In genomic region chr5:168608821-168609220, GRCh38 we compare ENCODE assay signal across 29 cellular contexts. TPM values are rescaled to one million over a fixed set of nuclear protein-coding genes. Genes with fewer than 3 reads are reported as not detected.
A peak's percentile ranks its signal among the peaks of the same experiment; 100 is the strongest.
DNase-seq lines count a peak whose midpoint lies in the region; ATAC-seq, FAIRE-seq and TF ChIP-seq lines count a peak whose summit lies in the region.
"Had no signal": no experiment of that assay in that cellular context is flagged by ENCODE, and none has a peak within 500 bp of the region (broad histone marks: within the 10 kb centered on the region; RNA-seq: fewer than 3 reads in every experiment).

No MANE protein-coding gene starts in this region.

- H2AFZ ChIP-seq in HepG2 (ENCODE audit: low read length), result no peak overlapping the region
- H2AFZ ChIP-seq: GM23338 had no signal

- peaks cover 26% of the 10 kb centered on the region for H3K4me1 Mint-ChIP-seq in activated T-helper 17 cell treated with anti-CD3 and anti-CD28 coated beads, Interleukin-2, amount 50 U/mL, for 72 hours
- H3K4me1 Mint-ChIP-seq: GM23338 had no signal

- no peaks in the 10 kb centered on the region for H3K36me3 Mint-ChIP-seq in activated T-helper 17 cell treated with anti-CD3 and anti-CD28 coated beads, Interleukin-2, amount 50 U/mL, for 72 hours (ENCODE audit: low read depth)
- H3K36me3 Mint-ChIP-seq: CD4-positive, alpha-beta memory T cell; IgD-negative memory B cell had no signal

- no peak for FAIRE-seq in HepG2 (lab: Jason Lieb, UNC)
- FAIRE-seq: A549, GM12878 had no signal

- TF ChIP-seq CTCF in HepG2 (CRISPR knock-in tag; IDR thresholded peaks at IDR 0.05) (no peak), right lobe of liver (IDR thresholded peaks at IDR 0.05) (no peak), fibroblast of the aortic adventitia (IDR thresholded peaks at IDR 0.05; ENCODE audit: insufficient read depth, low read length) (peak; percentile 12)

- CTCF ChIA-PET in HepG2 (lab: Yijun Ruan, JAX; ENCODE audit: low intra/inter-chr PET ratio, low total read pairs), result no interaction called here

- TF ChIP-seq RAD21 in HepG2 (CRISPR knock-in tag; IDR thresholded peaks at IDR 0.05), result no peak

- H3K9me3 Mint-ChIP-seq in activated T-helper 17 cell treated with anti-CD3 and anti-CD28 coated beads, Interleukin-2, amount 50 U/mL, for 72 hours, result no peaks in the 10 kb centered on the region
- H3K9me3 Mint-ChIP-seq: CD4-positive, alpha-beta memory T cell; GM23338; HFFc6 had no signal

- in situ Hi-C loops in HepG2 (cut with HindIII; ENCODE audit: extremely low pct_ligation_motif_present, low pct_unique_long_range_greater_than_20kb), result no loop called here

- DNase-seq in HepG2 (ENCODE audit: low spot score), result no peak
- no peak for DNase-seq in right lobe of liver
- DNase-seq in fibroblast of the aortic adventitia (ENCODE audit: low read depth), result no peak
- DNase-seq in HPDE6-E6E7 (ENCODE audit: extremely low spot score), result no peak
- DNase-seq in middle frontal gyrus (ENCODE audit: extremely low spot score, low spot score), result no peak
- DNase-seq: AML-193; CD4-positive, alpha-beta memory T cell; COR-L47; EL; GDM1; HFFc6; NCI-H1092; NCI-H1417 treated with DMSO at 0.1 percent for 48 hours; NCI-H1694 treated with DMSO at 0.1 percent for 48 hours; NCI-H2081; NCI-H2171 treated with DMSO at 0.1 percent for 48 hours; NCI-H345; NCI-H510A treated with DMSO at 0.1 percent for 48 hours; NCI-H748 treated with DMSO at 0.1 percent for 48 hours had no signal

- no peaks in the 10 kb centered on the region for H3K9me3 ChIP-seq in HepG2 (ENCODE audit: low read length)
- H3K9me3 ChIP-seq in right lobe of liver, result no peaks in the 10 kb centered on the region
- H3K9me3 ChIP-seq: A549; BLaER1 treated with 17β-estradiol and CSF1 and Interleukin-3, amounts not matched to agents 10 nM and 100 nM; HAP-1; SJSA1 had no signal

- no peak overlapping the region for H3K9ac ChIP-seq in HepG2 (ENCODE audit: insufficient read depth, low read depth, low read length)
- H3K9ac ChIP-seq: BLaER1 treated with 17β-estradiol and CSF1 and Interleukin-3, amounts not matched to agents 10 nM and 100 nM had no signal

- ATAC-seq in HepG2 (0 out of 3 replicates have a peak, but pooled peaks have one; percentile 27), right lobe of liver (no peak), GM18907 (IDR thresholded peaks at IDR 0.05; ENCODE audit: unreplicated experiment) (no peak)
- no peak for ATAC-seq in activated T-helper 17 cell treated with anti-CD3 and anti-CD28 coated beads, Interleukin-2, amount 50 U/mL, for 72 hours (replicated peaks)
- ATAC-seq: GM23338, Right ventricle myocardium inferior had no signal

- H3K27me3 ChIP-seq in HepG2 (ENCODE audit: control insufficient read depth in 1 of 2, insufficient read depth in 2 of 2, low read length in 2 of 2), result no peaks in the 10 kb centered on the region
- no peaks in the 10 kb centered on the region for H3K27me3 ChIP-seq in right lobe of liver
- H3K27me3 ChIP-seq: BLaER1 treated with 17β-estradiol and CSF1 and Interleukin-3, amounts not matched to agents 10 nM and 100 nM; SJSA1 had no signal

- TF ChIP-seq EP300 in HepG2 (IDR thresholded peaks at IDR 0.05; ENCODE audit: low read depth in 2 of 2, low read length in 2 of 2) (no peak), HepG2 (CRISPR knock-in tag; IDR thresholded peaks at IDR 0.05; ENCODE audit: borderline replicate concordance) (no peak)

- WGBS in HepG2 (ENCODE audit: low lambda C conversion rate), result 60% methylated on average over 2 of the region's 2 CpGs
- 77% methylated on average over 2 of the region's 2 CpGs for WGBS in right lobe of liver (ENCODE audit: insufficient coverage, low coverage, low lambda C conversion rate, missing lambda C conversion rate)

- H3K36me3 ChIP-seq in HepG2 (replicated peaks in 1 of 2; ENCODE audit: control insufficient read depth in 1 of 2, insufficient read depth in 2 of 2, low read length in 2 of 2) (no peaks in the 10 kb centered on the region), right lobe of liver (no peaks in the 10 kb centered on the region)
- H3K36me3 ChIP-seq: BLaER1 treated with 17β-estradiol and CSF1 and Interleukin-3, amounts not matched to agents 10 nM and 100 nM; HAP-1; SJSA1 had no signal

- no peak for TF ChIP-seq POLR2A in HepG2 (IDR thresholded peaks at IDR 0.05; ENCODE audit: insufficient read depth in 1 of 2, low read depth in 2 of 2, low read length in 2 of 2)
- no peak for TF ChIP-seq POLR2A in right lobe of liver (IDR thresholded peaks at IDR 0.05)

- H3K4me3 Mint-ChIP-seq in activated T-helper 17 cell treated with anti-CD3 and anti-CD28 coated beads, Interleukin-2, amount 50 U/mL, for 72 hours, result no peak overlapping the region
- H3K4me3 Mint-ChIP-seq: CD4-positive, alpha-beta memory T cell; GM23338; HFFc6; IgD-negative memory B cell had no signal

- no peaks in the 10 kb centered on the region for H3K79me2 ChIP-seq in HepG2 (ENCODE audit: insufficient read depth, low read length)

- no peak overlapping the region for H3K4me3 ChIP-seq in HepG2 (replicated peaks in 1 of 3; ENCODE audit: insufficient read depth in 1 of 3, low read depth in 2 of 3, low read length in 3 of 3)
- no peak overlapping the region for H3K4me3 ChIP-seq in right lobe of liver
- H3K4me3 ChIP-seq in fibroblast of the aortic adventitia (ENCODE audit: low read depth, low read length), result no peak overlapping the region
- H3K4me3 ChIP-seq: A549; BLaER1 treated with 17β-estradiol and CSF1 and Interleukin-3, amounts not matched to agents 10 nM and 100 nM; GM12878; GM23338; HAP-1; SJSA1 had no signal

- intact Hi-C loops in HepG2 (cut with micrococcal nuclease; ENCODE audit: unreplicated experiment), result no loop called here
- intact Hi-C loops in right lobe of liver (cut with DNase I), result no loop called here

- H3K4me2 ChIP-seq in HepG2 (ENCODE audit: low read depth, low read length), result no peak overlapping the region
- H3K4me2 ChIP-seq: A549; BLaER1 treated with 17β-estradiol and CSF1 and Interleukin-3, amounts not matched to agents 10 nM and 100 nM; GM23338 had no signal

- H3K27me3 Mint-ChIP-seq in activated T-helper 17 cell treated with anti-CD3 and anti-CD28 coated beads, Interleukin-2, amount 50 U/mL, for 72 hours, result peaks cover 10% of the 10 kb centered on the region
- H3K27me3 Mint-ChIP-seq: IgD-negative memory B cell had no signal

- H3K27ac ChIP-seq in HepG2 (ENCODE audit: extremely low read length, insufficient read depth, low read length) (no peak overlapping the region), right lobe of liver (no peak overlapping the region)
- H3K27ac ChIP-seq: A549; BLaER1 treated with 17β-estradiol and CSF1 and Interleukin-3, amounts not matched to agents 10 nM and 100 nM; SJSA1 had no signal

- peak overlapping the region; percentile 39 for H3K27ac Mint-ChIP-seq in activated T-helper 17 cell treated with anti-CD3 and anti-CD28 coated beads, Interleukin-2, amount 50 U/mL, for 72 hours
- H3K27ac Mint-ChIP-seq: CD4-positive, alpha-beta memory T cell; GM23338; HFFc6; IgD-negative memory B cell had no signal

- POLR2A ChIA-PET in HepG2 (lab: Yijun Ruan, JAX), result no interaction called here

- H4K20me1 ChIP-seq in HepG2 (ENCODE audit: insufficient read depth, low read length), result no peaks in the 10 kb centered on the region
- H4K20me1 ChIP-seq: BLaER1 treated with 17β-estradiol and CSF1 and Interleukin-3, amounts not matched to agents 10 nM and 100 nM had no signal

- no TSS peak for BruUV-seq in HepG2 (replicated peaks; lab: Mats Ljungman, UMichigan)

- H3K4me1 ChIP-seq in HepG2 (ENCODE audit: insufficient read depth, low read length), result peaks cover 40% of the 10 kb centered on the region
- peaks cover 0 to 16% (median 6%) of the 10 kb centered on the region in 4 donors for H3K4me1 ChIP-seq in right lobe of liver
- H3K4me1 ChIP-seq: BLaER1 treated with 17β-estradiol and CSF1 and Interleukin-3, amounts not matched to agents 10 nM and 100 nM had no signal

TF ChIP-seq in HepG2, 621 proteins besides CTCF, POLR2A, EP300 and RAD21 (continues in another document):
- no peak for TF ChIP-seq ZNF549 (CRISPR knock-in tag; IDR thresholded peaks at IDR 0.05)
- TF ChIP-seq PHF8 (CRISPR knock-in tag; IDR thresholded peaks at IDR 0.05), result no peak
- no peak for TF ChIP-seq CAMTA2 (CRISPR knock-in tag; IDR thresholded peaks at IDR 0.05; ENCODE audit: borderline replicate concordance)
- no peak for TF ChIP-seq ZNF414 (CRISPR knock-in tag; IDR thresholded peaks at IDR 0.05)
- no peak for TF ChIP-seq KDM2A (CRISPR knock-in tag; IDR thresholded peaks at IDR 0.05; ENCODE audit: borderline replicate concordance, low read depth)

RNA-seq across cellular contexts. Expression of gene PANK3, which starts 29.7 kb away (rescaled TPM):
- total RNA-seq in HepG2 (2016; rRNA removed; fragmentation: Illumina TruSeq; extraction: Trizol) (69.5 and 126 TPM in 2 replicates), right lobe of liver (10 to 100 TPM; 30.1 to 85.4 (median 46.3) TPM), fibroblast of the aortic adventitia (ENCODE audit: low replicate concordance) (35.3 and 37.5 TPM in 2 replicates)
- total RNA-seq in HepG2 (2016; cell fraction: cytosol; rRNA removed; fragmentation: Illumina TruSeq; extraction: Trizol; ENCODE audit: low read depth), result 47.1 and 75.8 TPM in 2 replicates
- 71.7 and 113 TPM in 2 replicates for total RNA-seq in HepG2 (2016; cell fraction: insoluble cytoplasmic fraction; rRNA removed; fragmentation: Illumina TruSeq; extraction: Trizol)
- 148 and 184 TPM in 2 replicates for total RNA-seq in HepG2 (2016; cell fraction: membrane; rRNA removed; fragmentation: Illumina TruSeq; extraction: Trizol)
- 45.1 and 60.0 TPM in 2 replicates for total RNA-seq in HepG2 (2016; cell fraction: nucleus; rRNA removed; fragmentation: Illumina TruSeq; extraction: Trizol)
- 24.0 and 26.9 TPM in 2 replicates for polyA plus RNA-seq in HepG2 (2011; rRNA removed)
- 7.7 and 15.0 TPM in 2 replicates for polyA plus RNA-seq in HepG2 (2011; cell fraction: cytosol; rRNA removed)
- polyA plus RNA-seq in HepG2 (2011; cell fraction: nucleus; rRNA removed), result 11.7 and 19.0 TPM in 2 replicates
- 50.7 and 60.7 TPM in 2 replicates for polyA plus RNA-seq in HepG2 (2012)
- polyA plus RNA-seq in HepG2 (2016; cell fraction: cytosol; fragmentation: Illumina TruSeq; extraction: Trizol; ENCODE audit: low read depth), result 97.9 and 118 TPM in 2 replicates
- 46.7 and 55.6 TPM in 2 replicates for polyA plus RNA-seq in HepG2 (2016; cell fraction: insoluble cytoplasmic fraction; fragmentation: Illumina TruSeq; extraction: Trizol; ENCODE audit: low read depth)
- polyA plus RNA-seq in HepG2 (2016; cell fraction: membrane; fragmentation: Illumina TruSeq; extraction: Trizol; ENCODE audit: low read depth), result 113 and 140 TPM in 2 replicates
- 41.3 and 43.8 TPM in 2 replicates for polyA plus RNA-seq in HepG2 (2016; cell fraction: nucleus; fragmentation: Illumina TruSeq; extraction: Trizol; ENCODE audit: insufficient read depth, low read depth)
- 10.6 and 17.9 TPM in 2 replicates for polyA minus RNA-seq in HepG2 (2011; rRNA and poly(A)+ RNA removed; ENCODE audit: low replicate concordance)
- 32.5 and 39.8 TPM in 2 replicates for polyA minus RNA-seq in HepG2 (2011; cell fraction: cytosol; rRNA and poly(A)+ RNA removed)
- 60.9 and 70.2 TPM in 2 replicates for polyA minus RNA-seq in HepG2 (2011; cell fraction: nucleus; rRNA and poly(A)+ RNA removed)
- total RNA-seq in activated T-helper 17 cell treated with anti-CD3 and anti-CD28 coated beads, Interleukin-2, amount 50 U/mL, for 72 hours, result 10 to 100 TPM; 38.2 to 42.0 TPM
